Comparison of ENCODE assay signal across 15 cellular contexts in genomic region chr11:19437760-19438159, GRCh38.
DNase-seq lines count a peak whose midpoint lies in the region; ATAC-seq and TF ChIP-seq lines count a peak whose summit lies in the region.
"Had no signal": no experiment of that assay in that cellular context is flagged by ENCODE, and none has a peak within 500 bp of the region (broad histone marks: within the 10 kb centered on the region; RNA-seq: fewer than 3 reads in every experiment).

No MANE protein-coding gene starts in this region.

- no peak for TF ChIP-seq CTCF in fibroblast of villous mesenchyme (IDR thresholded peaks at IDR 0.05; ENCODE audit: insufficient read depth, low read depth, low read length)

- H3K4me3 ChIP-seq in fibroblast of villous mesenchyme (ENCODE audit: low read depth, low read length): no peak overlapping the region
- H3K4me3 ChIP-seq: prostate gland had no signal

- in situ Hi-C loops in ACHN (cut with HindIII; ENCODE audit: low pct_ligation_motif_present, low pct_unique_long_range_greater_than_20kb, low sequenced_read_pairs): no loop called here

- ATAC-seq in GM19397 (IDR thresholded peaks at IDR 0.05; ENCODE audit: unreplicated experiment): no peak
- no peak for ATAC-seq in GM21367 (IDR thresholded peaks at IDR 0.05; ENCODE audit: unreplicated experiment)
- ATAC-seq: stimulated activated effector memory CD8-positive, alpha-beta T cell treated with anti-CD3 and anti-CD28 coated beads, Interleukin-12 subunit alpha, Interleukin-12 subunit beta, amount 100 ng/mL, for 72 hours had no signal

- peak; percentile 58 for DNase-seq in ACHN
- DNase-seq in HS-5 (ENCODE audit: low read depth): peak; percentile 90
- peak; percentile 52 for DNase-seq in amniotic epithelial cell (ENCODE audit: low read depth)
- DNase-seq in fibroblast of villous mesenchyme (ENCODE audit: low read depth): peak; percentile 16
- DNase-seq in NCI-H510A treated with DMSO at 0.1 percent for 48 hours (lab: John Stamatoyannopoulos, UW): no peak
- no peak for DNase-seq in T1000 (lab: John Stamatoyannopoulos, UW)
- DNase-seq: activated CD4-positive, CD25-positive, alpha-beta regulatory T cell treated with anti-CD3 and anti-CD28 coated beads, Interleukin-2, amount 50 U/mL, for 72 hours; activated T-cell treated with anti-CD3 and anti-CD28 coated beads, Interleukin-2, amount 50 U/mL, for 24 hours; anterior cingulate cortex; H7; stimulated activated CD4-positive, alpha-beta T cell treated with anti-CD3 and anti-CD28 coated beads, Interleukin-2, amount 100 ng/mL, for 48 hours had no signal

Comparison
In these comparisons a context has a peak if more than half of its experiments do, and no peak if none do; other contexts are left out.
1. DNase-seq: peak in ACHN (single experiment), HS-5 (single experiment), amniotic epithelial cell (single experiment) and fibroblast of villous mesenchyme (single experiment); none in NCI-H510A treated with DMSO at 0.1 percent for 48 hours (single experiment) and T1000 (single experiment).